29 cellular contexts compared by ENCODE assay signal in the genomic region with DNA sequence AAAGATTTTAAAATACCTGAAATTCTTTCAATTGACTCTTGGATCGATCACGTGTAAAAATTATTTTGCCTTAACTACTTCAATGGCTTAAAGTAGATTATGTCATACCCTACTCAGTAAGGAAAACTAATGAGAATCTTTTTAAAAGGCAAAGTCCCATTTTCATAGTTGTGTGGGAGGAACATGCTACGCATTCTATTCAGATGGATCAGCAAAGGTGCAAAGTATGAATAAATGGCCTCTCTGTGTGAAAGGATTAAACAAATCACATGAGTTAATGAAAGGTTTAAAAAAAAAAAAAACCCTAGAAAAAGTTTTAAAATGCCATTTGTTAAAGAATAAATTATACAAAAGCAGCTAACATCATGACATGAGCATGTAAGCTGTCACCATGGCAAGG.
"Had no signal": no experiment of that assay in that cellular context is flagged by ENCODE, and none has a peak within 500 bp of the region (broad histone marks: within the 10 kb centered on the region; RNA-seq: fewer than 3 reads in every experiment).

No MANE protein-coding gene starts in this region.

- H3K4me1 ChIP-seq: left lung, lower lobe of right lung, neural progenitor cell, parathyroid adenoma, psoas muscle, spleen, tibial nerve, uterus had no signal

- H3K27me3 Mint-ChIP-seq: naive B cell; stimulated activated memory B cell treated with anti-CD40 and anti-IgM and Interleukin-4, amounts not matched to agents 10 μg/mL and 1 μg/mL and 100 μg/mL, for 72 hours; type B pancreatic cell had no signal

- H2AFZ ChIP-seq: neural progenitor cell, parathyroid adenoma had no signal

- DNase-seq: hypothalamus; immature natural killer cell; islet precursor cell; left colon; left lung; lower lobe of right lung; mammary epithelial cell; mesenchymal stem cell; naive B cell; natural killer cell; nephron progenitor cell; occipital lobe; psoas muscle; right cardiac atrium; small intestine; spleen; stimulated activated CD4-positive, alpha-beta T cell treated with anti-CD3 and anti-CD28 coated beads, Interleukin-4, amount 100 ng/mL, for 4 hours; stimulated activated CD8-positive, alpha-beta memory T cell treated with anti-CD3 and anti-CD28 coated beads, Interleukin-4, amount 100 ng/mL, for 48 hours; stimulated activated naive CD4-positive, alpha-beta T cell treated with Interleukin-2 at 50 U/mL for 16 hours; stimulated activated naive CD8-positive, alpha-beta T cell treated with anti-CD3 and anti-CD28 coated beads, Interleukin-15, amount 100 ng/mL, for 72 hours; substantia nigra; uterus had no signal

- H3K79me2 ChIP-seq: parathyroid adenoma had no signal

- H3K4me3 ChIP-seq: left lung, lower lobe of right lung, neural progenitor cell, psoas muscle, spleen, tibial nerve, uterus had no signal

- H3K4me2 ChIP-seq: neural progenitor cell had no signal

- H3K27ac ChIP-seq: left lung, lower lobe of right lung, neural progenitor cell, neutrophil, parathyroid adenoma, psoas muscle, spleen, tibial nerve, uterus had no signal

- H3K27me3 ChIP-seq: left lung, neural progenitor cell, neutrophil, spleen, tibial nerve, uterus had no signal

- H3K4me1 Mint-ChIP-seq: immature natural killer cell; naive B cell; natural killer cell; nephron progenitor cell; stimulated activated memory B cell treated with anti-CD40 and anti-IgM and Interleukin-4, amounts not matched to agents 10 μg/mL and 1 μg/mL and 100 μg/mL, for 72 hours; stimulated activated naive CD8-positive, alpha-beta T cell treated with anti-CD3 and anti-CD28 coated beads, Interleukin-15, amount 100 ng/mL, for 72 hours had no signal

- FAIRE-seq: small intestine had no signal

- H3K36me3 ChIP-seq: lower lobe of right lung, neutrophil, spleen, uterus had no signal

- H3K36me3 Mint-ChIP-seq: immature natural killer cell; naive B cell; natural killer cell; stimulated activated memory B cell treated with anti-CD40 and anti-IgM and Interleukin-4, amounts not matched to agents 10 μg/mL and 1 μg/mL and 100 μg/mL, for 72 hours had no signal

- ATAC-seq: left colon; left lung; lower lobe of right lung; natural killer cell; psoas muscle; right cardiac atrium; sciatic nerve; stimulated activated memory B cell treated with anti-CD40 and anti-IgM and Interleukin-4, amounts not matched to agents 10 μg/mL and 1 μg/mL and 100 μg/mL, for 72 hours; stimulated activated naive CD8-positive, alpha-beta T cell treated with anti-CD3 and anti-CD28 coated beads, Interleukin-15, amount 100 ng/mL, for 72 hours had no signal

- H3K9me3 ChIP-seq: left lung, lower lobe of right lung, neutrophil, psoas muscle, spleen, tibial nerve, uterus had no signal

- H3K9ac ChIP-seq: neural progenitor cell, parathyroid adenoma had no signal

- H3K27ac Mint-ChIP-seq: immature natural killer cell; naive B cell; natural killer cell; nephron progenitor cell; neural progenitor cell; stimulated activated memory B cell treated with anti-CD40 and anti-IgM and Interleukin-4, amounts not matched to agents 10 μg/mL and 1 μg/mL and 100 μg/mL, for 72 hours; stimulated activated naive CD8-positive, alpha-beta T cell treated with anti-CD3 and anti-CD28 coated beads, Interleukin-15, amount 100 ng/mL, for 72 hours; type B pancreatic cell had no signal

- H3K9me3 Mint-ChIP-seq: immature natural killer cell; naive B cell; nephron progenitor cell; stimulated activated memory B cell treated with anti-CD40 and anti-IgM and Interleukin-4, amounts not matched to agents 10 μg/mL and 1 μg/mL and 100 μg/mL, for 72 hours; stimulated activated naive CD8-positive, alpha-beta T cell treated with anti-CD3 and anti-CD28 coated beads, Interleukin-15, amount 100 ng/mL, for 72 hours; type B pancreatic cell had no signal

- H3K4me3 Mint-ChIP-seq: immature natural killer cell; naive B cell; natural killer cell; nephron progenitor cell; neural progenitor cell; stimulated activated memory B cell treated with anti-CD40 and anti-IgM and Interleukin-4, amounts not matched to agents 10 μg/mL and 1 μg/mL and 100 μg/mL, for 72 hours; stimulated activated naive CD8-positive, alpha-beta T cell treated with anti-CD3 and anti-CD28 coated beads, Interleukin-15, amount 100 ng/mL, for 72 hours; type B pancreatic cell had no signal
